Comparison of ENCODE assay signal across 1 cellular context in the genomic region with DNA sequence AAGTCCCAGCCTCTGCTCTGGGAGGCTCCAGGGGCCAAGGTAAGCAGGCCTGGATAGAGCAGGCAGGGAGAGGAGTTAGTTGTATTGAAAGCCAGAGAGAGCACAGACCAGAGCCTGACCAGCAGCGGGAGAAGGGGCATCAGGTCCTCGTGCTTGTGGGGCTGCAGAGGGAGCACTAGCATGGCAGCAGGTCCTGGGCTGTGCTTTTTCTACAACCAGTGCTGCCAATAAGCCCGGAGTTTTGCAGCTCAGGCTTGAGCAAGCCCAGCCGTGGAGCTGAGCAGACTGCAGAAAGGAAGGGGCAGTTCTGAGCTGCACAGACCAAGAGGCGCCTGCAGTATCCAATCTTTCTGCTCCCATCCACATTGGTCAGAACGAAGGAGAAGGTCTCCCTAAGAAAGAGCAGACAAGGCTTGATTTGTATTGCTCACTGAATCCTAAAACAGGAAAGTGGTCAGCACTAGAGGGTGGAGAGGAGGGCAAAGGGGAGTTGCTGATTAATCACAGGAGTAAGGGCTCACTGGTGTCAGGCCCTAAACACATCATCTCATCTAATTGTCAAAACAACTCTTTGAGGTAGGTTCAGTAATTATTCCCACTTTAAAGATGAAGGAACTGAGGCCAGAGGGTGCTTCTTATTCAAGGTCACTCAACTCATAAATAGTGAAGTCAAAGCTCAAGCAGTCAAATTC.
TF ChIP-seq lines count a peak whose summit lies in the region.

No MANE protein-coding gene starts in this region.

TF ChIP-seq in IMR-90, 13 proteins besides CTCF, POLR2A, EP300 and RAD21:
- TF ChIP-seq, protein P1, sequence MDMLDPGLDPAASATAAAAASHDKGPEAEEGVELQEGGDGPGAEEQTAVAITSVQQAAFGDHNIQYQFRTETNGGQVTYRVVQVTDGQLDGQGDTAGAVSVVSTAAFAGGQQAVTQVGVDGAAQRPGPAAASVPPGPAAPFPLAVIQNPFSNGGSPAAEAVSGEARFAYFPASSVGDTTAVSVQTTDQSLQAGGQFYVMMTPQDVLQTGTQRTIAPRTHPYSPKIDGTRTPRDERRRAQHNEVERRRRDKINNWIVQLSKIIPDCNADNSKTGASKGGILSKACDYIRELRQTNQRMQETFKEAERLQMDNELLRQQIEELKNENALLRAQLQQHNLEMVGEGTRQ (IDR thresholded peaks at IDR 0.05; ENCODE audit: low read depth, low read length) = no peak
- TF ChIP-seq FOS (IDR thresholded peaks at IDR 0.05; ENCODE audit: low read depth, low read length) (no peak), BHLHE40 (IDR thresholded peaks at IDR 0.05; ENCODE audit: low read depth, low read length) (no peak), CHD1 (IDR thresholded peaks at IDR 0.05; ENCODE audit: low read depth, low read length) (no peak)
TF ChIP-seq in IMR-90: peak in this region for 0.
